19 cellular contexts compared by ENCODE assay signal in genomic region chr2:100059638-100060037, GRCh38.
DNase-seq lines count a peak whose midpoint lies in the region; ATAC-seq and TF ChIP-seq lines count a peak whose summit lies in the region.
"Had no signal": no experiment of that assay in that cellular context is flagged by ENCODE, and none has a peak within 500 bp of the region (broad histone marks: within the 10 kb centered on the region; RNA-seq: fewer than 3 reads in every experiment).

No MANE protein-coding gene starts in this region.

- peaks cover 68% of the 10 kb centered on the region for H3K4me1 Mint-ChIP-seq in chondrocyte (ENCODE audit: low read depth)
- H3K4me1 Mint-ChIP-seq: H9 had no signal

- POLR2A ChIA-PET in OCI-LY7 (lab: Charles Lee): interaction anchor here (1.7 kb wide), 1 partner anchor 9 kb away, joined by 5 read pairs; no protein-coding TSS in a partner anchor

- H3K9me3 ChIP-seq in OCI-LY7 (ENCODE audit: low read length) (0 out of 2 replicates have a peak, but pooled peaks cover 4% of the 10 kb centered on the region), heart right ventricle (peaks cover 0 to 7% (median 0%) of the 10 kb centered on the region in 11 donors)

- TF ChIP-seq CTCF in AG10803 (conservative IDR thresholded peaks at IDR 0.05; ENCODE audit: low read length) (no peak), OCI-LY7 (conservative IDR thresholded peaks at IDR 0.05; ENCODE audit: low read length) (no peak), chondrocyte (IDR thresholded peaks at IDR 0.05) (peak; percentile 5), heart right ventricle (IDR thresholded peaks at IDR 0.05) (no peak)

- no peak overlapping the region for H3K4me3 ChIP-seq in AG10803 (ENCODE audit: low read length)
- no peak overlapping the region for H3K4me3 ChIP-seq in OCI-LY7 (ENCODE audit: low read depth, low read length, poor library complexity, severe bottlenecking)
- H3K4me3 ChIP-seq in heart right ventricle: no peak overlapping the region

- 0 out of 2 replicates have a peak, but pooled peaks cover 1% of the 10 kb centered on the region for H3K79me2 ChIP-seq in OCI-LY7 (ENCODE audit: insufficient read depth, low read depth, low read length)

- H3K9me2 ChIP-seq in OCI-LY7 (ENCODE audit: insufficient read depth, low read length): no peaks in the 10 kb centered on the region

- DNase-seq in AG10803 (ENCODE audit: low read depth) (peak; percentile 22), EH (ENCODE audit: low read depth) (peak; percentile 37), OCI-LY7 (ENCODE audit: low spot score) (no peak), chondrocyte (ENCODE audit: low spot score) (no peak), left colon (no peak), NCI-H2196 (lab: John Stamatoyannopoulos, UW; ENCODE audit: unreplicated experiment) (no peak), heart right ventricle (no peak)
- DNase-seq: AML-193, H9, Karpas-422, NCI-H1694, NCI-H2081, NCI-H2171, NCI-H526, OCI-M1, Right ventricle myocardium superior had no signal

- no peaks in the 10 kb centered on the region for H3K27me3 Mint-ChIP-seq in chondrocyte (ENCODE audit: low read depth)
- H3K27me3 Mint-ChIP-seq: IgD-negative memory B cell had no signal

- CTCF ChIA-PET in OCI-LY7 (lab: Charles Lee; ENCODE audit: unreplicated experiment): no interaction called here

- H3K4me2 ChIP-seq in OCI-LY7 (ENCODE audit: low read length): 0 out of 2 replicates have a peak overlapping the region, but pooled peaks have one; percentile 15

- no peaks in the 10 kb centered on the region for H4K20me1 ChIP-seq in OCI-LY7 (ENCODE audit: insufficient read depth, low read length)

- 83 to 84% methylated on average over 4 of the region's 4 CpGs for WGBS in heart right ventricle, 2 donors

- peak overlapping the region; percentile 34 for H3K27ac Mint-ChIP-seq in chondrocyte (ENCODE audit: unreplicated experiment)
- H3K27ac Mint-ChIP-seq: CD14-positive monocyte had no signal

- peaks cover 96% of the 10 kb centered on the region for H3K36me3 ChIP-seq in OCI-LY7 (ENCODE audit: insufficient read depth, low read length)
- H3K36me3 ChIP-seq in heart right ventricle: no peaks in the 10 kb centered on the region

- peaks cover 31% of the 10 kb centered on the region for H3K36me3 Mint-ChIP-seq in chondrocyte (ENCODE audit: low read depth)

- H3K27ac ChIP-seq in OCI-LY7 (ENCODE audit: low read depth, low read length, poor library complexity, severe bottlenecking) (no peak overlapping the region), heart right ventricle (no peak overlapping the region)

- H3K9me3 Mint-ChIP-seq in chondrocyte (ENCODE audit: low read depth): peaks cover 6% of the 10 kb centered on the region

- H3K4me1 ChIP-seq in OCI-LY7 (ENCODE audit: insufficient read depth, low read length, poor library complexity, severe bottlenecking) (peaks cover 15% of the 10 kb centered on the region), heart right ventricle (no peaks in the 10 kb centered on the region)

- intact Hi-C loops in OCI-LY7 (cut with micrococcal nuclease; ENCODE audit: unreplicated experiment): no loop called here
- intact Hi-C loops in left colon (cut with DNase I, micrococcal nuclease): no loop called here
- intact Hi-C loops in heart right ventricle (cut with DNase I): no loop called here

- BruUV-seq in OCI-LY7 (replicated peaks; lab: Mats Ljungman, UMichigan): no TSS peak

- no peaks in the 10 kb centered on the region for H3K27me3 ChIP-seq in heart right ventricle

- no peak overlapping the region for H2AFZ ChIP-seq in OCI-LY7 (ENCODE audit: low read length)

- H3K4me3 Mint-ChIP-seq in chondrocyte (ENCODE audit: unreplicated experiment): no peak overlapping the region
- H3K4me3 Mint-ChIP-seq: CD14-positive monocyte, H9 had no signal

- no peak for ATAC-seq in HG03196 (IDR thresholded peaks at IDR 0.05; ENCODE audit: unreplicated experiment)
- ATAC-seq in left colon: no peak
- ATAC-seq in heart right ventricle: no peak

Comparison
In these comparisons a context has a peak if more than half of its experiments do, and no peak if none do; other contexts are left out.
1. DNase-seq: peak in AG10803 (single experiment) and EH (single experiment); none in OCI-LY7 (single experiment), chondrocyte (single experiment), left colon (0 of 2), NCI-H2196 (single experiment) and heart right ventricle (0 of 2).